ENCODE assay signal across 16 cellular contexts in the genomic region with DNA sequence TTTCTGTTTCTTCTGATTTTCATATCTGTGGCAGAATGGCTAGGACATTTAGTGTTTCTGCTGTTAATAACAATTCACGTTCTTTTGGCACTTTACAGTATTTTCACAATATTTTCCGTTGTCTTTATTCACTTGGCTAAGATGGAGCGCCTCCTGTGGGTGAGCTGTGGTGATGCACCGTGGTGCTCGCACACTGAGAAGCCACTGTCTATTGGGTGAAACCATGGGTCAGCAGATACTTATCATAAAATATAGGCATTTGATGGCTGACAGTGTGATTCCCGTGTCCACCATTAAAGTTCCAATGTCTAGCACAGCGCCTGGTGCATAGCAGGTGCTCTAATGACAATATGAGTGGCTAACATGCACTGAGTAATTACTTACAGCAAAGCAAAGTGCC.
A peak's percentile ranks its signal among the peaks of the same experiment; 100 is the strongest.
DNase-seq lines count a peak whose midpoint lies in the region; ATAC-seq and TF ChIP-seq lines count a peak whose summit lies in the region.
"Had no signal": no experiment of that assay in that cellular context is flagged by ENCODE, and none has a peak within 500 bp of the region (broad histone marks: within the 10 kb centered on the region; RNA-seq: fewer than 3 reads in every experiment).

No MANE protein-coding gene starts in this region.

- H3K27ac Mint-ChIP-seq in type B pancreatic cell, result no peak overlapping the region
- H3K27ac Mint-ChIP-seq: activated naive CD8-positive, alpha-beta T cell treated with anti-CD3 and anti-CD28 coated beads, Interleukin-2, amount 50 U/mL, for 24 hours; natural killer cell treated with Interleukin-12 subunit alpha and Interleukin-12 subunit beta and Interleukin-15 and Interleukin-18, amount 100 ng/mL, for 72 hours; T-cell had no signal

- TF ChIP-seq CTCF in Loucy (conservative IDR thresholded peaks at IDR 0.05; ENCODE audit: low read length) (peak; percentile 41), type B pancreatic cell (conservative IDR thresholded peaks at IDR 0.05) (peak; percentile 67), vagina (IDR thresholded peaks at IDR 0.05) (no peak)

- no peaks in the 10 kb centered on the region for H3K9me3 Mint-ChIP-seq in type B pancreatic cell
- H3K9me3 Mint-ChIP-seq: activated naive CD8-positive, alpha-beta T cell treated with anti-CD3 and anti-CD28 coated beads, Interleukin-2, amount 50 U/mL, for 24 hours; natural killer cell treated with Interleukin-12 subunit alpha and Interleukin-12 subunit beta and Interleukin-15 and Interleukin-18, amount 100 ng/mL, for 72 hours; T-cell had no signal

- ATAC-seq in left cardiac atrium, result no peak
- ATAC-seq in HG02588 (IDR thresholded peaks at IDR 0.05; ENCODE audit: unreplicated experiment), result no peak
- ATAC-seq: activated naive CD8-positive, alpha-beta T cell treated with anti-CD3 and anti-CD28 coated beads, Interleukin-2, amount 50 U/mL, for 24 hours; left colon; natural killer cell treated with Interleukin-12 subunit alpha and Interleukin-12 subunit beta and Interleukin-15 and Interleukin-18, amount 100 ng/mL, for 72 hours; T-cell had no signal

- H3K9me2 ChIP-seq in Loucy (replicated peaks; ENCODE audit: low read depth, low read length), result no peaks in the 10 kb centered on the region

- DNase-seq in cardiac septum (ENCODE audit: low spot score) (peak; percentile 20), left cardiac atrium (no peak), erythroblast (lab: John Stamatoyannopoulos, UW) (peak; percentile 57 to 60), type B pancreatic cell (ENCODE audit: extremely low spot score, unreplicated experiment) (no peak), NCI-H2107 treated with DMSO at 0.1 percent for 48 hours (lab: John Stamatoyannopoulos, UW; ENCODE audit: unreplicated experiment) (no peak), vagina (ENCODE audit: extremely low spot score in 2 of 2) (no peak)
- DNase-seq: activated naive CD8-positive, alpha-beta T cell treated with anti-CD3 and anti-CD28 coated beads, Interleukin-2, amount 50 U/mL, for 24 hours; cortex of kidney; GDM1; left colon; NCI-H1930; T-cell had no signal

- H3K4me3 Mint-ChIP-seq in type B pancreatic cell, result no peak overlapping the region
- H3K4me3 Mint-ChIP-seq: activated naive CD8-positive, alpha-beta T cell treated with anti-CD3 and anti-CD28 coated beads, Interleukin-2, amount 50 U/mL, for 24 hours; natural killer cell treated with Interleukin-12 subunit alpha and Interleukin-12 subunit beta and Interleukin-15 and Interleukin-18, amount 100 ng/mL, for 72 hours; T-cell had no signal

- H3K9ac ChIP-seq in Loucy (ENCODE audit: low read depth, low read length, poor library complexity, severe bottlenecking), result no peak overlapping the region

- H3K27ac ChIP-seq in vagina, result no peak overlapping the region

- TF ChIP-seq POLR2A in erythroblast (IDR thresholded peaks at IDR 0.05; ENCODE audit: low read length) (no peak), vagina (IDR thresholded peaks at IDR 0.05) (no peak)

- H4K20me1 ChIP-seq in Loucy (ENCODE audit: insufficient read depth, low read length, poor library complexity, severe bottlenecking), result no peaks in the 10 kb centered on the region

- H3K27me3 ChIP-seq in Loucy (ENCODE audit: insufficient read depth, low read length, poor library complexity, severe bottlenecking) (no peaks in the 10 kb centered on the region), vagina (no peaks in the 10 kb centered on the region)

- H3K36me3 Mint-ChIP-seq in type B pancreatic cell, result no peaks in the 10 kb centered on the region
- H3K36me3 Mint-ChIP-seq: natural killer cell treated with Interleukin-12 subunit alpha and Interleukin-12 subunit beta and Interleukin-15 and Interleukin-18, amount 100 ng/mL, for 72 hours had no signal

- H3F3A ChIP-seq in Loucy (ENCODE audit: low read depth), result no peaks in the 10 kb centered on the region

- H3K4me2 ChIP-seq in Loucy (ENCODE audit: low read depth, low read length, poor library complexity, severe bottlenecking), result no peak overlapping the region

- H3K4me1 ChIP-seq in Loucy (ENCODE audit: insufficient read depth, low read length, poor library complexity, severe bottlenecking) (no peaks in the 10 kb centered on the region), vagina (no peaks in the 10 kb centered on the region)
- H3K4me1 ChIP-seq: HAP-1 had no signal

- H3K4me1 Mint-ChIP-seq in type B pancreatic cell (ENCODE audit: unreplicated experiment), result peaks cover 9% of the 10 kb centered on the region
- H3K4me1 Mint-ChIP-seq: activated naive CD8-positive, alpha-beta T cell treated with anti-CD3 and anti-CD28 coated beads, Interleukin-2, amount 50 U/mL, for 24 hours; T-cell had no signal

- no peak overlapping the region for H3K4me3 ChIP-seq in Loucy (ENCODE audit: low read length, poor library complexity, severe bottlenecking)
- H3K4me3 ChIP-seq in vagina, result no peak overlapping the region
- H3K4me3 ChIP-seq: HAP-1 had no signal

- no peaks in the 10 kb centered on the region for H3K36me3 ChIP-seq in Loucy (ENCODE audit: insufficient read depth, low read length)
- H3K36me3 ChIP-seq in vagina, result no peaks in the 10 kb centered on the region
- H3K36me3 ChIP-seq: HAP-1 had no signal

- no peaks in the 10 kb centered on the region for H3K79me2 ChIP-seq in Loucy (ENCODE audit: insufficient read depth, low read length)

- no peak overlapping the region for H2AFZ ChIP-seq in Loucy (ENCODE audit: low read length)

- intact Hi-C loops in cardiac septum (cut with DNase I), result no loop called here
- intact Hi-C loops in left cardiac atrium (cut with DNase I), result no loop called here
- intact Hi-C loops in vagina (cut with DNase I), result no loop called here

- H3K27me3 Mint-ChIP-seq in type B pancreatic cell, result no peaks in the 10 kb centered on the region
- H3K27me3 Mint-ChIP-seq: activated naive CD8-positive, alpha-beta T cell treated with anti-CD3 and anti-CD28 coated beads, Interleukin-2, amount 50 U/mL, for 24 hours; natural killer cell treated with Interleukin-12 subunit alpha and Interleukin-12 subunit beta and Interleukin-15 and Interleukin-18, amount 100 ng/mL, for 72 hours had no signal

- H3K9me3 ChIP-seq in Loucy (ENCODE audit: insufficient read depth, low read depth, low read length), result no peaks in the 10 kb centered on the region
- no peaks in the 10 kb centered on the region for H3K9me3 ChIP-seq in vagina
- H3K9me3 ChIP-seq: HAP-1 had no signal

Comparison
In these comparisons a context has a peak if more than half of its experiments do, and no peak if none do; other contexts are left out.
1. DNase-seq: peak in cardiac septum (single experiment) and erythroblast (2 of 2); none in left cardiac atrium (single experiment), type B pancreatic cell (single experiment), NCI-H2107 treated with DMSO at 0.1 percent for 48 hours (single experiment) and vagina (0 of 2).
2. CTCF ChIP-seq: peak in Loucy (single experiment) and type B pancreatic cell (single experiment); none in vagina (0 of 3).